In genomic region chr16:19520861-19521331, GRCh38 we compare ENCODE assay signal across 8 cellular contexts. TPM values are rescaled to one million over a fixed set of nuclear protein-coding genes. Genes with fewer than 3 reads are reported as not detected.
DNase-seq lines count a peak whose midpoint lies in the region; ATAC-seq and TF ChIP-seq lines count a peak whose summit lies in the region.

No MANE protein-coding gene starts in this region.

- no peaks in the 10 kb centered on the region for H3K9me2 ChIP-seq in GM23248 (ENCODE audit: insufficient read depth)

- H3K9ac ChIP-seq in GM23248: peak overlapping the region; percentile 78

- ATAC-seq in foreskin keratinocyte: no peak
- ATAC-seq in GM19023 (IDR thresholded peaks at IDR 0.05; ENCODE audit: unreplicated experiment): no peak
- no peak for ATAC-seq in GM21528 (IDR thresholded peaks at IDR 0.05; ENCODE audit: low FRiP score, unreplicated experiment)
- ATAC-seq in GM21447 (IDR thresholded peaks at IDR 0.05; ENCODE audit: unreplicated experiment): no peak

- H2AFZ ChIP-seq in GM23248: peak overlapping the region; percentile 87

- H3K27ac ChIP-seq in GM23248 (peak overlapping the region; percentile 69), foreskin keratinocyte (peak overlapping the region; percentile 10)

- no peaks in the 10 kb centered on the region for H4K20me1 ChIP-seq in GM23248 (ENCODE audit: insufficient read depth)

- H3K27me3 ChIP-seq in GM23248 (replicated peaks; ENCODE audit: insufficient read depth) (no peaks in the 10 kb centered on the region), foreskin keratinocyte (no peaks in the 10 kb centered on the region)

- peaks cover 6% of the 10 kb centered on the region for H3K4me1 ChIP-seq in GM23248 (ENCODE audit: insufficient read depth)
- peaks cover 23% of the 10 kb centered on the region for H3K4me1 ChIP-seq in foreskin keratinocyte

- no peaks in the 10 kb centered on the region; the same call in 1 of the 2 replicates for H3F3A ChIP-seq in GM23248 (ENCODE audit: insufficient read depth)

- no peaks in the 10 kb centered on the region for H3K9me3 ChIP-seq in GM23248 (ENCODE audit: low read depth)

- H3K4me3 ChIP-seq in AG09309 (ENCODE audit: control insufficient read depth, low read depth, low read length) (peak overlapping the region; percentile 86), GM23248 (peak overlapping the region; percentile 81), WI38 (ENCODE audit: low read depth, low read length) (peak overlapping the region; percentile 74), retinal pigment epithelial cell (ENCODE audit: low read length) (peak overlapping the region; percentile 85)

- H3K36me3 ChIP-seq in GM23248 (ENCODE audit: low read depth): peaks cover 10% of the 10 kb centered on the region; the same call in 1 of the 2 replicates

- H3K79me2 ChIP-seq in GM23248 (ENCODE audit: insufficient read depth): peaks cover 67% of the 10 kb centered on the region

- WGBS in GM23248 (ENCODE audit: low coverage in 1 of 2, low lambda C conversion rate in 2 of 2, missing lambda C conversion rate in 2 of 2), 2 experiments: 7 to 10% methylated on average over 8 of the region's 8 CpGs

- in situ Hi-C loops in GM23248 (cut with MboI): loop anchor here (25.0 kb wide), 1 partner anchor 434 kb away; no protein-coding TSS in a partner anchor

- H3K4me2 ChIP-seq in GM23248 (ENCODE audit: unreplicated experiment): peak overlapping the region; percentile 87

- DNase-seq in AG09309 (ENCODE audit: low read depth) (no peak), GM23248 (peak; percentile 47), foreskin keratinocyte (peak; percentile 37 to 45), retinal pigment epithelial cell (ENCODE audit: low read depth) (no peak)

- no peak for TF ChIP-seq CTCF in AG09309 (IDR thresholded peaks at IDR 0.05; ENCODE audit: control insufficient read depth, insufficient read depth, low read depth, low read length, missing control alignments)
- TF ChIP-seq CTCF in WI38 (IDR thresholded peaks at IDR 0.05; ENCODE audit: low read depth, low read length): no peak
- no peak for TF ChIP-seq CTCF in foreskin keratinocyte (conservative IDR thresholded peaks at IDR 0.05)
- TF ChIP-seq CTCF in retinal pigment epithelial cell (conservative IDR thresholded peaks at IDR 0.05; ENCODE audit: low read depth, low read length): no peak

RNA-seq across cellular contexts. Expression of gene GDE1, which starts 1.0 kb away (rescaled TPM):
- 77.1 and 85.0 TPM in 2 replicates for total RNA-seq in GM23248 (2014; rRNA removed; shearing (Covaris generic))
- polyA plus RNA-seq in GM23248 (2016; fragmentation: Nextera tagmentation; extraction: Ambion mirVana): 55.1 and 58.2 TPM in 2 replicates
- total RNA-seq in foreskin keratinocyte: 58.1 and 60.1 TPM in 2 replicates
- 45.8 and 50.2 TPM in 2 replicates for polyA plus RNA-seq in foreskin keratinocyte

RNA-seq across cellular contexts. Expression of gene CCP110, which starts 2.8 kb away (rescaled TPM):
- 6.8 and 8.5 TPM in 2 replicates for total RNA-seq in GM23248 (2014; rRNA removed; shearing (Covaris generic))
- polyA plus RNA-seq in GM23248 (2016; fragmentation: Nextera tagmentation; extraction: Ambion mirVana) (7.4 and 9.0 TPM in 2 replicates), foreskin keratinocyte (2.3 and 3.1 TPM in 2 replicates)
- 12.3 and 16.3 TPM in 2 replicates for total RNA-seq in foreskin keratinocyte

RNA-seq across cellular contexts. Expression of gene VPS35L, which starts 34.6 kb away (rescaled TPM):
- total RNA-seq in GM23248 (2014; rRNA removed; shearing (Covaris generic)): 19.9 and 28.6 TPM in 2 replicates
- polyA plus RNA-seq in GM23248 (2016; fragmentation: Nextera tagmentation; extraction: Ambion mirVana) (58.2 and 58.8 TPM in 2 replicates), foreskin keratinocyte (23.5 and 25.4 TPM in 2 replicates)
- 35.6 and 41.3 TPM in 2 replicates for total RNA-seq in foreskin keratinocyte

Comparison
In these comparisons a context has a peak if more than half of its experiments do, and no peak if none do; other contexts are left out.
1. DNase-seq: peak in GM23248 (single experiment) and foreskin keratinocyte (2 of 2); none in AG09309 (single experiment) and retinal pigment epithelial cell (single experiment).
2. Peak in every context shown above with its lines, with median percentiles within 50 percentile points of each other: H3K4me3 ChIP-seq.